9 cellular contexts compared by ENCODE assay signal in genomic region chr22:20438678-20439492, GRCh38. TPM values are rescaled to one million over a fixed set of nuclear protein-coding genes. Genes with fewer than 3 reads are reported as not detected.
A peak's percentile ranks its signal among the peaks of the same experiment; 100 is the strongest.
DNase-seq lines count a peak whose midpoint lies in the region; ATAC-seq, FAIRE-seq and TF ChIP-seq lines count a peak whose summit lies in the region.
"Had no signal": no experiment of that assay in that cellular context is flagged by ENCODE, and none has a peak within 500 bp of the region (broad histone marks: within the 10 kb centered on the region; RNA-seq: fewer than 3 reads in every experiment).

No MANE protein-coding gene starts in this region.

- H3F3A ChIP-seq in PC-9 (ENCODE audit: insufficient read depth, low read depth), result no peaks in the 10 kb centered on the region

- BruUV-seq in PC-9 (replicated peaks; lab: Mats Ljungman, UMichigan), result no TSS peak

- no peak overlapping the region for H3K4me2 ChIP-seq in PC-9

- H3K27ac ChIP-seq in iPS-20b (ENCODE audit: low read length) (no peak overlapping the region), skeletal muscle tissue (ENCODE audit: low read depth, low read length) (no peak overlapping the region), PC-9 (no peak overlapping the region)

- H3K4me3 ChIP-seq in adipocyte (ENCODE audit: low read length) (peak overlapping the region; percentile 78), iPS-20b (ENCODE audit: low read length) (peak overlapping the region; percentile 73; the same call in 1 of the 2 replicates), skeletal muscle tissue (ENCODE audit: low read length in 3 of 3) (peak overlapping the region; percentile 55 to 64 (median 63)), PC-9 (no peak overlapping the region)

- CTCF ChIA-PET in PC-9 (lab: Charles Lee), result interaction anchor here (0.6 kb wide), 1 partner anchor 308 kb away, joined by 4 read pairs; no protein-coding TSS in a partner anchor

- H3K36me3 ChIP-seq in adipocyte (ENCODE audit: control insufficient read depth, insufficient read depth, low read length, severe bottlenecking) (peaks cover under 1% of the 10 kb centered on the region), iPS-20b (ENCODE audit: insufficient read depth, low read depth, low read length) (no peaks in the 10 kb centered on the region), skeletal muscle tissue (ENCODE audit: control insufficient read depth in 3 of 3, insufficient read depth in 3 of 3, low read length in 3 of 3) (peaks cover 9 to 14% (median 10%) of the 10 kb centered on the region in 3 donors), PC-9 (ENCODE audit: low read depth) (no peaks in the 10 kb centered on the region)

- H3K9ac ChIP-seq in adipocyte (ENCODE audit: low read length), result peak overlapping the region; percentile 90
- H3K9ac ChIP-seq in iPS-20b (ENCODE audit: low read depth, low read length), result 0 out of 2 replicates have a peak overlapping the region, but pooled peaks have one; percentile 63
- H3K9ac ChIP-seq in skeletal muscle tissue (ENCODE audit: low read depth in 1 of 3, low read length in 3 of 3), result peak overlapping the region; percentile 68 to 75 (median 72)

- no peak for TF ChIP-seq CTCF in PC-9 (conservative IDR thresholded peaks at IDR 0.05)

- H3K27me3 ChIP-seq in adipocyte (replicated peaks; ENCODE audit: control insufficient read depth, insufficient read depth, low read length) (no peaks in the 10 kb centered on the region), iPS-20b (ENCODE audit: insufficient read depth, low read length) (peaks cover 61% of the 10 kb centered on the region), skeletal muscle tissue (ENCODE audit: control insufficient read depth in 3 of 3, insufficient read depth in 3 of 3, low read length in 3 of 3) (peaks cover 29 to 42% (median 35%) of the 10 kb centered on the region in 3 donors), PC-9 (ENCODE audit: insufficient read depth, low read depth) (no peaks in the 10 kb centered on the region)

- no peak overlapping the region for H2AFZ ChIP-seq in PC-9

- FAIRE-seq in GM19239 (lab: Jason Lieb, UNC), result no peak
- FAIRE-seq: GM12891 had no signal

- POLR2A ChIA-PET in PC-9 (lab: Charles Lee; ENCODE audit: unreplicated experiment), result no interaction called here

- H3K9me3 ChIP-seq in adipocyte (ENCODE audit: control insufficient read depth, low read length), result no peaks in the 10 kb centered on the region
- no peaks in the 10 kb centered on the region; the same call in 1 of the 2 replicates for H3K9me3 ChIP-seq in iPS-20b (ENCODE audit: insufficient read depth, low read depth, low read length)
- no peaks in the 10 kb centered on the region for H3K9me3 ChIP-seq in skeletal muscle tissue (ENCODE audit: control insufficient read depth in 3 of 3, low read length in 3 of 3)
- no peaks in the 10 kb centered on the region for H3K9me3 ChIP-seq in PC-9 (ENCODE audit: insufficient read depth, low read depth)

- H3K4me1 ChIP-seq in adipocyte (ENCODE audit: control insufficient read depth, insufficient read depth, low read length) (peaks cover 37% of the 10 kb centered on the region), iPS-20b (ENCODE audit: insufficient read depth, low read length) (peaks cover 4% of the 10 kb centered on the region; the same call in 1 of the 2 replicates), skeletal muscle tissue (ENCODE audit: control insufficient read depth in 3 of 3, insufficient read depth in 3 of 3, low read length in 3 of 3) (peaks cover 11 to 33% (median 29%) of the 10 kb centered on the region in 3 donors), PC-9 (replicated peaks; ENCODE audit: insufficient read depth) (no peaks in the 10 kb centered on the region)

- ATAC-seq in GM21529 (IDR thresholded peaks at IDR 0.05; ENCODE audit: unreplicated experiment), result no peak

- no peaks in the 10 kb centered on the region for H4K20me1 ChIP-seq in PC-9 (ENCODE audit: insufficient read depth)

- no peaks in the 10 kb centered on the region for H3K9me2 ChIP-seq in PC-9 (ENCODE audit: insufficient read depth)

- peak; percentile 26 for DNase-seq in GM19239 (ENCODE audit: insufficient read length, low spot score)
- DNase-seq in adipocyte (ENCODE audit: low read depth), result peak; percentile 53
- DNase-seq in PC-9, result no peak
- no peak for DNase-seq in NCI-H2029 treated with DMSO at 0.1 percent for 48 hours (lab: John Stamatoyannopoulos, UW)
- DNase-seq in midbrain (lab: John Stamatoyannopoulos, UW), result no peak

- H3K79me2 ChIP-seq in PC-9 (ENCODE audit: low read depth), result no peaks in the 10 kb centered on the region

- intact Hi-C loops in PC-9 (cut with micrococcal nuclease; ENCODE audit: unreplicated experiment), result no loop called here

RNA-seq across cellular contexts. Expression of gene SCARF2, which starts 1.3 kb away (rescaled TPM):
- total RNA-seq in skeletal muscle tissue, result 7.8 TPM
- total RNA-seq in PC-9 (2021), result 0.52 and 1.7 TPM in 2 replicates

RNA-seq across cellular contexts. Expression of gene ZNF74, which starts 44.9 kb away (rescaled TPM):
- 9.9 TPM for total RNA-seq in skeletal muscle tissue
- total RNA-seq in PC-9 (2021), result 8.1 and 15.2 TPM in 2 replicates

RNA-seq across cellular contexts. Expression of gene KLHL22, which starts 56.7 kb away (rescaled TPM):
- total RNA-seq in skeletal muscle tissue (35.5 TPM), PC-9 (2021) (17.7 and 20.0 TPM in 2 replicates)

Comparison
In these comparisons a context has a peak if more than half of its experiments do, and no peak if none do; other contexts are left out.
1. DNase-seq: peak in GM19239 (single experiment) and adipocyte (single experiment); none in PC-9 (0 of 2), NCI-H2029 treated with DMSO at 0.1 percent for 48 hours (single experiment) and midbrain (single experiment).
2. Peak in every context shown above with its lines, with median percentiles within 50 percentile points of each other: H3K9ac ChIP-seq.